ENCODE assay signal across 29 cellular contexts in the genomic region with DNA sequence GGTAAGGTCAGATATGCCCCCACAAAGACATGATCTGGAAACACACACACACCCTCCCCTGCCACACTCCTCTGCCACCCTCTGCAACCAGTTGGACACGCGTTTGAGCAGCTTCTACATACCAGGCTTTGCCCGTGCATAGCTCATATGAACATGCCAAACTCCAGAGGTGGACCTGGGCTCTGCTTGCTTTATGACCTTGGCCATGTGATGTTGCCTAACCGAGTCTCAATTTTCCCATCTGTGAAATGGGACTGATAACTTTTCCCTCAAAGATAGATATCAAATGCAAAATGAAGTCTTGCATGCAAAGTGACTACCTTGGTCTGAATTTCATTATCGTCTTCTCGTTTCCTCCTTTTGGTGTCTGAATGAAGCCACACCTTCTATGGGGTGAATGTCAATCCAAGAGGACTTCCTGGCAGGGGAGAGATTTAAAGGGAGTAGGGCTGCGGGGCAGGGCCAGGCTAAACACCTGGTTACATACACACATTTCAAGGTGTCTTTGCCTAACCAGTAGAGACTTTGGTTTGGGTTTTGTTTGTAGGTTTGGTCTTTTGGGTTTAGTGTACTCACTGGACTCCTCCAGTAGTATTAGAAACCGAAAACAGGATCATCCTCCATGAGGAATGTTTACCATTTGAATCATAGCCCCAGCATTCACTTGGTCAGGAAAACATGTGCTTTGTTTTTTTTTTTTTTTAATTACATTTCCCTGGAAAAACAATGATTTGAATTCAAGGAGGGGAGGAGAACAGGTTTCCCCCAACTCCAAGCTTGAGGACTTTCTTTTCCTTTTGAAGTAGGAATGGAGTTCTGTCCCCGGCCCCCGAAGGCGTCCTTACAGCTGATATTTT.
DNase-seq lines count a peak whose midpoint lies in the region; ATAC-seq, FAIRE-seq and TF ChIP-seq lines count a peak whose summit lies in the region.
"Had no signal": no experiment of that assay in that cellular context is flagged by ENCODE, and none has a peak within 500 bp of the region (broad histone marks: within the 10 kb centered on the region; RNA-seq: fewer than 3 reads in every experiment).

No MANE protein-coding gene starts in this region.

- H3K4me1 ChIP-seq in A549 (peaks cover 7% of the 10 kb centered on the region), OCI-LY3 (ENCODE audit: low read length) (peaks cover 8% of the 10 kb centered on the region), duodenal mucosa (ENCODE audit: control insufficient read depth in 1 of 2, insufficient read depth in 2 of 2, low read length in 2 of 2) (peaks cover 0 to 4% of the 10 kb centered on the region in 2 donors)
- H3K4me1 ChIP-seq: BE2C, neural progenitor cell had no signal

- no peaks in the 10 kb centered on the region for H3K9me3 ChIP-seq in A549
- H3K9me3 ChIP-seq in OCI-LY3 (ENCODE audit: insufficient read depth, low read length), result no peaks in the 10 kb centered on the region
- H3K9me3 ChIP-seq in duodenal mucosa (ENCODE audit: control insufficient read depth in 1 of 2, low read length in 2 of 2), result no peaks in the 10 kb centered on the region
- H3K9me3 ChIP-seq: BE2C, upper lobe of left lung had no signal

- H3K9ac ChIP-seq in OCI-LY3 (ENCODE audit: low read length), result no peak overlapping the region
- H3K9ac ChIP-seq in duodenal mucosa (ENCODE audit: low read depth in 1 of 2, low read length in 2 of 2), result no peak overlapping the region
- H3K9ac ChIP-seq: neural progenitor cell had no signal

- no peak for TF ChIP-seq EP300 in A549 (IDR thresholded peaks at IDR 0.05)

- H4K20me1 ChIP-seq in OCI-LY3 (ENCODE audit: insufficient read depth, low read length), result no peaks in the 10 kb centered on the region

- no peak overlapping the region for H3K4me3 Mint-ChIP-seq in mesothelial cell of epicardium
- H3K4me3 Mint-ChIP-seq: activated CD8-positive, alpha-beta memory T cell treated with anti-CD3 and anti-CD28 coated beads, Interleukin-2, amount 10 ng/mL, durations not matched to agents 7 days and 5 days; activated naive CD4-positive, alpha-beta T cell treated with anti-CD3 and anti-CD28 coated beads, Interleukin-2, amount 10 ng/mL, durations not matched to agents 7 days and 5 days; activated T-helper 1 cell treated with anti-CD3 and anti-CD28 coated beads, Interleukin-12 subunit alpha, Interleukin-12 subunit beta, Interleukin-2, Interleukin-4 antibody, amounts not matched to agents 30 ng/mL and 10 ng/mL and 1 ng/mL, durations not matched to agents 14 hours and 24 hours and 36 hours; central memory CD8-positive, alpha-beta T cell; neural progenitor cell had no signal

- no peak for TF ChIP-seq RAD21 in A549 (conservative IDR thresholded peaks at IDR 0.05 in 1 of 2, IDR thresholded peaks at IDR 0.05 in 1 of 2)

- POLR2A ChIA-PET in A549 (lab: Yijun Ruan, JAX), result no interaction called here

- no peaks in the 10 kb centered on the region for H3K79me2 ChIP-seq in OCI-LY3 (ENCODE audit: low read length)

- H2AFZ ChIP-seq in OCI-LY3 (ENCODE audit: low read depth, low read length), result no peak overlapping the region
- H2AFZ ChIP-seq: neural progenitor cell had no signal

- H3K4me2 ChIP-seq in A549 (no peak overlapping the region), OCI-LY3 (ENCODE audit: low read length) (peak overlapping the region; percentile 6; the same call in 1 of the 2 replicates)
- H3K4me2 ChIP-seq: neural progenitor cell had no signal

- in situ Hi-C loops in GM13976 (cut with MboI; ENCODE audit: low sequenced_read_pairs, unreplicated experiment), result no loop called here

- DNase-seq in A549 (ENCODE audit: low read depth in 1 of 2, low spot score in 1 of 2) (no peak), mesothelial cell of epicardium (ENCODE audit: low spot score in 2 of 2, unreplicated experiment in 2 of 2) (no peak), NK-92 (lab: John Stamatoyannopoulos, UW; ENCODE audit: unreplicated experiment) (no peak), NCI-H526 treated with DMSO at 0.1 percent for 48 hours (lab: John Stamatoyannopoulos, UW) (no peak), GM13976 (ENCODE audit: low spot score) (no peak)
- DNase-seq: activated CD4-positive, alpha-beta T cell treated with anti-CD3 and anti-CD28 coated beads, Interleukin-2, amount 50 U/mL, for 1 hour; activated CD8-positive, alpha-beta memory T cell treated with anti-CD3 and anti-CD28 coated beads, Interleukin-2, amount 10 ng/mL, durations not matched to agents 7 days and 5 days; activated naive CD4-positive, alpha-beta T cell treated with anti-CD3 and anti-CD28 coated beads, Interleukin-2, amount 10 ng/mL, durations not matched to agents 7 days and 5 days; anterior cingulate cortex; BE2C; effector CD4-positive, alpha-beta T cell; GF-D8; kidney; NCI-H1092; NCI-H2029; NCI-H2227 treated with DMSO at 0.1 percent for 48 hours; NCI-H82; OCI-M1; Right ventricle myocardium superior; upper lobe of left lung had no signal

- H3K27me3 ChIP-seq in OCI-LY3 (ENCODE audit: low read depth, low read length) (peaks cover 11% of the 10 kb centered on the region), duodenal mucosa (ENCODE audit: control insufficient read depth in 1 of 2, insufficient read depth in 2 of 2, low read length in 2 of 2) (no peaks in the 10 kb centered on the region)
- H3K27me3 ChIP-seq: BE2C, neural progenitor cell, upper lobe of left lung had no signal

- TF ChIP-seq CTCF in A549 (IDR thresholded peaks at IDR 0.05), result no peak
- no peak for TF ChIP-seq CTCF in OCI-LY3 (IDR thresholded peaks at IDR 0.05; ENCODE audit: low read depth, low read length)
- TF ChIP-seq CTCF in mesothelial cell of epicardium (IDR thresholded peaks at IDR 0.05; ENCODE audit: unreplicated experiment), result no peak
- no peak for TF ChIP-seq CTCF in GM13976 (IDR thresholded peaks at IDR 0.05; ENCODE audit: borderline replicate concordance, control extremely low read depth, extremely low read depth, insufficient read depth, missing control alignments)

- H3K27ac Mint-ChIP-seq in mesothelial cell of epicardium, result peak overlapping the region; percentile 79
- H3K27ac Mint-ChIP-seq: activated CD8-positive, alpha-beta memory T cell treated with anti-CD3 and anti-CD28 coated beads, Interleukin-2, amount 10 ng/mL, durations not matched to agents 7 days and 5 days; activated naive CD4-positive, alpha-beta T cell treated with anti-CD3 and anti-CD28 coated beads, Interleukin-2, amount 10 ng/mL, durations not matched to agents 7 days and 5 days; activated T-helper 1 cell treated with anti-CD3 and anti-CD28 coated beads, Interleukin-12 subunit alpha, Interleukin-12 subunit beta, Interleukin-2, Interleukin-4 antibody, amounts not matched to agents 30 ng/mL and 10 ng/mL and 1 ng/mL, durations not matched to agents 14 hours and 24 hours and 36 hours; neural progenitor cell had no signal

- H3K27me3 Mint-ChIP-seq in mesothelial cell of epicardium (ENCODE audit: low read depth), result no peaks in the 10 kb centered on the region
- H3K27me3 Mint-ChIP-seq: activated CD8-positive, alpha-beta memory T cell treated with anti-CD3 and anti-CD28 coated beads, Interleukin-2, amount 10 ng/mL, durations not matched to agents 7 days and 5 days; central memory CD8-positive, alpha-beta T cell had no signal

- H3K9me3 Mint-ChIP-seq in mesothelial cell of epicardium, result no peaks in the 10 kb centered on the region
- H3K9me3 Mint-ChIP-seq: activated naive CD4-positive, alpha-beta T cell treated with anti-CD3 and anti-CD28 coated beads, Interleukin-2, amount 10 ng/mL, durations not matched to agents 7 days and 5 days; activated T-helper 1 cell treated with anti-CD3 and anti-CD28 coated beads, Interleukin-12 subunit alpha, Interleukin-12 subunit beta, Interleukin-2, Interleukin-4 antibody, amounts not matched to agents 30 ng/mL and 10 ng/mL and 1 ng/mL, durations not matched to agents 14 hours and 24 hours and 36 hours; central memory CD8-positive, alpha-beta T cell; neural progenitor cell had no signal

- ATAC-seq in A549 (no peak), HG02973 (IDR thresholded peaks at IDR 0.05; ENCODE audit: unreplicated experiment) (no peak)
- ATAC-seq: activated CD8-positive, alpha-beta memory T cell treated with anti-CD3 and anti-CD28 coated beads, Interleukin-2, amount 10 ng/mL, durations not matched to agents 7 days and 5 days had no signal

- no peak overlapping the region for H3K27ac ChIP-seq in A549
- no peak overlapping the region for H3K27ac ChIP-seq in OCI-LY3 (ENCODE audit: low read length)
- H3K27ac ChIP-seq in duodenal mucosa (ENCODE audit: low read depth, low read length), result peak overlapping the region; percentile 35
- H3K27ac ChIP-seq: HL-60, neural progenitor cell, upper lobe of left lung, VCaP had no signal

- H3K4me3 ChIP-seq in A549 (no peak overlapping the region), OCI-LY3 (ENCODE audit: low read length) (no peak overlapping the region), duodenal mucosa (ENCODE audit: low read depth in 1 of 2, low read length in 2 of 2) (no peak overlapping the region)
- H3K4me3 ChIP-seq: neural progenitor cell, upper lobe of left lung had no signal

- H3K36me3 ChIP-seq in OCI-LY3 (replicated peaks; ENCODE audit: low read depth, low read length) (no peaks in the 10 kb centered on the region), duodenal mucosa (ENCODE audit: control insufficient read depth in 1 of 2, insufficient read depth in 2 of 2, low read length in 2 of 2) (no peaks in the 10 kb centered on the region)
- H3K36me3 ChIP-seq: BE2C, neural progenitor cell, upper lobe of left lung had no signal

- WGBS in A549 (ENCODE audit: missing lambda C conversion rate), result 90% methylated on average over 11 of the region's 11 CpGs

- H3K4me1 Mint-ChIP-seq in mesothelial cell of epicardium, result peaks cover 39% of the 10 kb centered on the region
- H3K4me1 Mint-ChIP-seq: activated CD8-positive, alpha-beta memory T cell treated with anti-CD3 and anti-CD28 coated beads, Interleukin-2, amount 10 ng/mL, durations not matched to agents 7 days and 5 days; activated naive CD4-positive, alpha-beta T cell treated with anti-CD3 and anti-CD28 coated beads, Interleukin-2, amount 10 ng/mL, durations not matched to agents 7 days and 5 days; central memory CD8-positive, alpha-beta T cell had no signal

- FAIRE-seq in A549 (lab: Jason Lieb, UNC), result no peak
- FAIRE-seq: GM18507, kidney had no signal

- CTCF ChIA-PET in A549 (lab: Yijun Ruan, JAX), result interaction anchor here (1.0 to 2.6 kb wide), 5 partner anchors 10 to 136 kb away, joined by 3 to 8 read pairs (median 4); no protein-coding TSS in a partner anchor

- peaks cover 15% of the 10 kb centered on the region for H3K36me3 Mint-ChIP-seq in mesothelial cell of epicardium
- H3K36me3 Mint-ChIP-seq: activated CD8-positive, alpha-beta memory T cell treated with anti-CD3 and anti-CD28 coated beads, Interleukin-2, amount 10 ng/mL, durations not matched to agents 7 days and 5 days; activated naive CD4-positive, alpha-beta T cell treated with anti-CD3 and anti-CD28 coated beads, Interleukin-2, amount 10 ng/mL, durations not matched to agents 7 days and 5 days; neural progenitor cell had no signal

- no peak for TF ChIP-seq POLR2A in A549 (IDR thresholded peaks at IDR 0.05; ENCODE audit: low read length)

TF ChIP-seq in A549, 52 proteins besides CTCF, POLR2A, EP300 and RAD21:
- TF ChIP-seq HEYL (CRISPR knock-in tag; IDR thresholded peaks at IDR 0.05) (no peak), ZFP36 (IDR thresholded peaks at IDR 0.05; ENCODE audit: borderline replicate concordance, partially characterized antibody) (peak; percentile 51)
